ENCODE assay signal across 18 cellular contexts in the genomic region with DNA sequence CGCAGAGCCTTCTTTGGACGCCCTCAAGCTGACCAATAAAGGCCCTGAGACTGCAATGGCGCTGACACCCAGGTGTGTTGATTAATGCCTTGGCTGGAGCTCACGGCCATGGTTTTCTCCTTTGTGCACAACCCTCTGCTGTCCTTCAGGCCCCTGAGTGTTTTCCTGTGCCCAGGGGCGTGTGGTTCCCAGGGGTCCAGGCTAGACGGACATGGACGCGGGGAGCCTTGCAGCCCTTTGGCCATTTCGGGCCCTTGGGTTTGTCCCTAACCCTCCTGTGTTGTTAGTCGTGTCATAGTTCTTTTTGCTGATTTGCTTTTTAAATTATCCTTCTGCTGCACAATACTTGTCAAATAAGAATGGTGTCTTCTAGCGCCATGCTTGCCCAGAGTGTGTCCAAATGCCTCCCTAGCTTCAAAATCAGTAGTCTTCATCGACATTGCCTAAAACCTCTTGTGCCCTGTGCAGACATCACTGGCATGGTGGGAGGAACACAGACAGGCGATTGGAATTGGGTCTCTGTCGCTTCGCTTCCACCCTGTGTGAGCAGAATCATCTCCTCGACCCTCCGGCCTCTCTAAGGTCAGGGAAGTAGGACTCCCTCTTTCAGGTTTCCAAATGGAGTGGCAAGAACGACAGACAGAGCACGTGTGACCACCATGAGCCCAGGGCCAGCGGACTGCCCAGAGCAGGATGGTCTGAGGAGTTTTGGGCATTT. TPM values are rescaled to one million over a fixed set of nuclear protein-coding genes. Genes with fewer than 3 reads are reported as not detected.
DNase-seq lines count a peak whose midpoint lies in the region; ATAC-seq lines count a peak whose summit lies in the region.
"Had no signal": no experiment of that assay in that cellular context is flagged by ENCODE, and none has a peak within 500 bp of the region (broad histone marks: within the 10 kb centered on the region; RNA-seq: fewer than 3 reads in every experiment).

No MANE protein-coding gene starts in this region.

- no peak overlapping the region for H3K4me3 Mint-ChIP-seq in activated T-cell treated with anti-CD3 and anti-CD28 coated beads, Interleukin-2, amount 50 U/mL, for 24 hours
- H3K4me3 Mint-ChIP-seq in activated T-helper 17 cell treated with anti-CD3 and anti-CD28 coated beads, Interleukin-2, amount 50 U/mL, for 72 hours, result no peak overlapping the region
- H3K4me3 Mint-ChIP-seq: CD4-positive, alpha-beta T cell; GM23338 had no signal

- peaks cover 12% of the 10 kb centered on the region for H3K27me3 Mint-ChIP-seq in activated T-cell treated with anti-CD3 and anti-CD28 coated beads, Interleukin-2, amount 50 U/mL, for 24 hours
- H3K27me3 Mint-ChIP-seq in activated T-helper 17 cell treated with anti-CD3 and anti-CD28 coated beads, Interleukin-2, amount 50 U/mL, for 72 hours, result peaks cover 3% of the 10 kb centered on the region

- H3K9me3 Mint-ChIP-seq in activated T-cell treated with anti-CD3 and anti-CD28 coated beads, Interleukin-2, amount 50 U/mL, for 24 hours, result peaks cover 11% of the 10 kb centered on the region
- peaks cover 7% of the 10 kb centered on the region for H3K9me3 Mint-ChIP-seq in activated T-helper 17 cell treated with anti-CD3 and anti-CD28 coated beads, Interleukin-2, amount 50 U/mL, for 72 hours

- peak; percentile 22 for DNase-seq in activated T-cell treated with anti-CD3 and anti-CD28 coated beads, Interleukin-2, amount 50 U/mL, for 24 hours
- no peak for DNase-seq in activated T-cell treated with anti-CD3 and anti-CD28 coated beads, Interleukin-2, amount 50 U/mL, for 48 hours
- DNase-seq in left colon (no peak), H7 (no peak), posterior cingulate gyrus (no peak), NOMO-1 treated with dmso at 0.1 percent for 144 hours (lab: John Stamatoyannopoulos, UW; ENCODE audit: unreplicated experiment) (no peak)
- peak; percentile 8 for DNase-seq in stimulated activated CD8-positive, alpha-beta memory T cell treated with anti-CD3 and anti-CD28 coated beads, Interleukin-4, amount 100 ng/mL, for 48 hours
- DNase-seq: BE2C; CD4-positive, alpha-beta T cell; GF-D8; KBM-7; NCI-H345; NCI-H524 treated with DMSO at 0.1 percent for 48 hours; PC-3; SIG-M5 had no signal

- no peaks in the 10 kb centered on the region for H3K36me3 Mint-ChIP-seq in activated T-cell treated with anti-CD3 and anti-CD28 coated beads, Interleukin-2, amount 50 U/mL, for 24 hours (ENCODE audit: low read depth)
- no peaks in the 10 kb centered on the region for H3K36me3 Mint-ChIP-seq in activated T-helper 17 cell treated with anti-CD3 and anti-CD28 coated beads, Interleukin-2, amount 50 U/mL, for 72 hours (ENCODE audit: low read depth)

- intact Hi-C loops in left colon (cut with DNase I, micrococcal nuclease), result no loop called here
- intact Hi-C loops in posterior cingulate gyrus (cut with DNase I), result no loop called here

- H3K4me3 ChIP-seq in H7 (ENCODE audit: insufficient read depth, low read depth, low read length), result no peak overlapping the region
- H3K4me3 ChIP-seq: GM12878, GM23338 had no signal

- H3K36me3 ChIP-seq in H7 (replicated peaks; ENCODE audit: control insufficient read depth, insufficient read depth, low read length), result no peaks in the 10 kb centered on the region
- H3K36me3 ChIP-seq: BE2C had no signal

- no peaks in the 10 kb centered on the region for H3K27me3 ChIP-seq in H7 (ENCODE audit: control insufficient read depth, insufficient read depth, low read length)

- no peak overlapping the region for H3K27ac Mint-ChIP-seq in activated T-cell treated with anti-CD3 and anti-CD28 coated beads, Interleukin-2, amount 50 U/mL, for 24 hours
- H3K27ac Mint-ChIP-seq in activated T-helper 17 cell treated with anti-CD3 and anti-CD28 coated beads, Interleukin-2, amount 50 U/mL, for 72 hours, result peak overlapping the region; percentile 48
- H3K27ac Mint-ChIP-seq: CD4-positive, alpha-beta T cell; GM23338 had no signal

- no peak for ATAC-seq in activated T-helper 17 cell treated with anti-CD3 and anti-CD28 coated beads, Interleukin-2, amount 50 U/mL, for 72 hours (replicated peaks)
- peak; percentile 1 for ATAC-seq in left colon
- ATAC-seq: GM12878, PC-3 had no signal

- peaks cover 9% of the 10 kb centered on the region for H3K4me1 Mint-ChIP-seq in activated T-cell treated with anti-CD3 and anti-CD28 coated beads, Interleukin-2, amount 50 U/mL, for 24 hours (ENCODE audit: low read depth)
- H3K4me1 Mint-ChIP-seq in activated T-helper 17 cell treated with anti-CD3 and anti-CD28 coated beads, Interleukin-2, amount 50 U/mL, for 72 hours, result no peaks in the 10 kb centered on the region

RNA-seq across cellular contexts. Expression of a gene that starts 1.9 kb away (rescaled TPM):
- not detected for total RNA-seq in activated T-helper 17 cell treated with anti-CD3 and anti-CD28 coated beads, Interleukin-2, amount 50 U/mL, for 72 hours
- total RNA-seq in left colon, result not detected
- total RNA-seq in H7 (2014; rRNA removed; shearing (Covaris generic)), result not detected in 2 replicates
- total RNA-seq: CD4-positive, alpha-beta T cell; GM12878; GM23338; PC-3 had no signal

RNA-seq across cellular contexts. Expression of a gene that starts 4.9 kb away (rescaled TPM):
- total RNA-seq in activated T-helper 17 cell treated with anti-CD3 and anti-CD28 coated beads, Interleukin-2, amount 50 U/mL, for 72 hours, result not detected
- total RNA-seq in left colon, result not detected
- total RNA-seq in H7 (2014; rRNA removed; shearing (Covaris generic)), result not detected in 2 replicates
- total RNA-seq: CD4-positive, alpha-beta T cell; GM12878; GM23338; PC-3 had no signal

RNA-seq across cellular contexts. Expression of a gene that starts 16.8 kb away (rescaled TPM):
- not detected for total RNA-seq in activated T-helper 17 cell treated with anti-CD3 and anti-CD28 coated beads, Interleukin-2, amount 50 U/mL, for 72 hours
- total RNA-seq in left colon, result not detected
- not detected in 2 replicates for total RNA-seq in H7 (2014; rRNA removed; shearing (Covaris generic))
- total RNA-seq: CD4-positive, alpha-beta T cell; GM12878; GM23338; PC-3 had no signal

RNA-seq across cellular contexts. Expression of a gene that starts 16.9 kb away (rescaled TPM):
- total RNA-seq in activated T-helper 17 cell treated with anti-CD3 and anti-CD28 coated beads, Interleukin-2, amount 50 U/mL, for 72 hours, result not detected
- not detected for total RNA-seq in left colon
- total RNA-seq in H7 (2014; rRNA removed; shearing (Covaris generic)), result not detected in 2 replicates
- total RNA-seq: CD4-positive, alpha-beta T cell; GM12878; GM23338; PC-3 had no signal

RNA-seq across cellular contexts. Expression of a gene that starts 24.2 kb away (rescaled TPM):
- not detected for total RNA-seq in activated T-helper 17 cell treated with anti-CD3 and anti-CD28 coated beads, Interleukin-2, amount 50 U/mL, for 72 hours
- not detected for total RNA-seq in left colon
- not detected in 2 replicates for total RNA-seq in H7 (2014; rRNA removed; shearing (Covaris generic))
- total RNA-seq: CD4-positive, alpha-beta T cell; GM12878; GM23338; PC-3 had no signal

Comparison
In these comparisons a context has a peak if more than half of its experiments do, and no peak if none do; other contexts are left out.
1. DNase-seq: peak in activated T-cell treated with anti-CD3 and anti-CD28 coated beads, Interleukin-2, amount 50 U/mL, for 24 hours (single experiment) and stimulated activated CD8-positive, alpha-beta memory T cell treated with anti-CD3 and anti-CD28 coated beads, Interleukin-4, amount 100 ng/mL, for 48 hours (single experiment); none in activated T-cell treated with anti-CD3 and anti-CD28 coated beads, Interleukin-2, amount 50 U/mL, for 48 hours (0 of 2), left colon (0 of 2), H7 (single experiment), posterior cingulate gyrus (0 of 10) and NOMO-1 treated with dmso at 0.1 percent for 144 hours (single experiment).